8 cellular contexts compared by ENCODE assay signal in the genomic region with DNA sequence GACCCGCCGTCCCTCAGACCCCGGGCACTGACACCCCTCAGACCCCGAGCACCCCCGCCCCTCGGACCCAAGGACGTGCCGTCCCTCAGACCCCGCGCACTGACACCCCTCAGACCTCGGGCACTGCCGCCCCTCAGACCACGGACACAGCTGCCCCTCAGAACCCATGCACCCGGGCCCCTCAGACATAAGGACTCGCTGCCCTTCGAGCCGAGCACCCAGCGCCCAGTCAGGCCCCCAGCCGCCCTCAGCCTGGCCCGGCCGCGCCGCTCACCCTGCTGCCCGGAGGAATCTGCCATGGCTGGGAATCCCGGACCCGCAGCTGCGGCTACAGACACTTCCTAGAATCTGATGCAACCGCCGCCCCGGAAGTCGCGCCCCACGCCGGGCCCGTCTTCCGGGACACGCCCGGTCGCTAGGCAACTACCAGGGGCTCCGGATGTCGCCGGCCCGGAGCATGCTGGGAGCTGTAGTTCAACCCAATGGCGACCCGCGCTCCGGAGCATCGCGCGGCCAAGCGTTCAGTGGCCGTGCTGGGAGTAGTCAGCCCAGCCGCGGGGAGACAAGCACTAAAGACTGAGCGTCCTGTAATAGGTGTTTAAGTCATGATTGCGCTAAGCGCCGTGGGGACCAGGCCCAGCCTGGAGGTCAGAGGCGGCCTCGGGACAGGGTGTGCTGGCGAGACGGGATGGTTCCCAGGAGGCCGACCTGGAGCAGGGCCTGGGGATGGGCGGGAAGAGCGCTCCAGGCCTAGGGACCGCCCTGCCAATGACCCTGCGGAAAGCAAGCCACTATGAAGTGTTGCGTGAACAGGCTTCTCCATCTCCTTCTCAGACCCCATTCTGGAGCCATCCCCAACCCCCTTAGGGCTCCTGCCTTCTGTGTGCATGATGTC. TPM values are rescaled to one million over a fixed set of nuclear protein-coding genes. Genes with fewer than 3 reads are reported as not detected.
DNase-seq lines count a peak whose midpoint lies in the region; ATAC-seq and TF ChIP-seq lines count a peak whose summit lies in the region.

CARS1 (minus strand) TSS at position 355 of the 895 bp plus-strand sequence; CDS start at position 299, 56 bp downstream.

- H3K9me2 ChIP-seq in SU-DHL-6 (replicated peaks; ENCODE audit: insufficient read depth, low read length) = no peaks in the 10 kb centered on the region

- H2AFZ ChIP-seq in SU-DHL-6 (ENCODE audit: low read depth, low read length, severe bottlenecking) (peak within 1 kb of the TSS; percentile 89), parathyroid adenoma (peak within 1 kb of the TSS; percentile 90)

- H3K27ac ChIP-seq in SU-DHL-6 (ENCODE audit: low read depth, low read length) = peak within 1 kb of the TSS; percentile 51
- peak within 1 kb of the TSS; percentile 73 for H3K27ac ChIP-seq in parathyroid adenoma
- peak within 1 kb of the TSS in 3 of 4 donors; percentile 55 to 87 (median 82) for H3K27ac ChIP-seq in tibial nerve

- peak within 1 kb of the TSS; percentile 74 for H3K4me2 ChIP-seq in SU-DHL-6 (ENCODE audit: low read depth, low read length, poor library complexity, severe bottlenecking)
- peak within 1 kb of the TSS; percentile 85 for H3K4me2 ChIP-seq in parathyroid adenoma (ENCODE audit: low read length)

- 4 to 5% methylated on average over 41 to 42 of the region's 68 CpGs for WGBS in tibial nerve, 2 donors

- intact Hi-C loops in Right ventricle myocardium superior (cut with DNase I) = no loop called here

- DNase-seq in GM10248 (ENCODE audit: extremely low spot score) = peak; percentile 96
- peak; percentile 92 for DNase-seq in NCI-H1105 (lab: John Stamatoyannopoulos, UW)
- peak; percentile 95 for DNase-seq in activated naive CD8-positive, alpha-beta T cell treated with anti-CD3 and anti-CD28 coated beads, Interleukin-2, amount 10 ng/mL, durations not matched to agents 7 days and 5 days
- DNase-seq in Right ventricle myocardium superior = peak; percentile 98
- DNase-seq in tibial nerve (ENCODE audit: low spot score in 2 of 2) = peak; percentile 91

- H3K27ac Mint-ChIP-seq in activated naive CD8-positive, alpha-beta T cell treated with anti-CD3 and anti-CD28 coated beads, Interleukin-2, amount 10 ng/mL, durations not matched to agents 7 days and 5 days = peak within 1 kb of the TSS; percentile 88

- TF ChIP-seq POLR2A in tibial nerve (IDR thresholded peaks at IDR 0.05) = peak in 1 of 2 donors; percentile 43

- H3K9me3 ChIP-seq in SU-DHL-6 (ENCODE audit: insufficient read depth, low read length) (no peaks in the 10 kb centered on the region), parathyroid adenoma (ENCODE audit: control insufficient read depth, low read length) (no peaks in the 10 kb centered on the region), tibial nerve (no peaks in the 10 kb centered on the region)

- ATAC-seq in HG02623 (IDR thresholded peaks at IDR 0.05; ENCODE audit: unreplicated experiment) (peak; percentile 97), Right ventricle myocardium superior (ENCODE audit: poor library complexity) (peak; percentile 99)
- peak; percentile 94 for ATAC-seq in activated naive CD8-positive, alpha-beta T cell treated with anti-CD3 and anti-CD28 coated beads, Interleukin-2, amount 10 ng/mL, durations not matched to agents 7 days and 5 days (ENCODE audit: low read depth)

- H3K36me3 ChIP-seq in SU-DHL-6 (ENCODE audit: low read length) = no peaks in the 10 kb centered on the region
- no peaks in the 10 kb centered on the region for H3K36me3 ChIP-seq in parathyroid adenoma (ENCODE audit: control insufficient read depth, insufficient read depth, low read length)
- peaks cover 0 to 18% (median 0%) of the 10 kb centered on the region in 3 donors for H3K36me3 ChIP-seq in tibial nerve

- H3K4me3 ChIP-seq in SU-DHL-6 (ENCODE audit: insufficient read depth, low read length, poor library complexity, severe bottlenecking) (peak within 1 kb of the TSS; percentile 90), parathyroid adenoma (ENCODE audit: low read depth, low read length) (peak within 1 kb of the TSS; percentile 70), tibial nerve (peak within 1 kb of the TSS; percentile 60 to 91 (median 78))

- H3K9ac ChIP-seq in SU-DHL-6 (ENCODE audit: low read length) (peak within 1 kb of the TSS; percentile 86), parathyroid adenoma (no peak within 1 kb of the TSS)

- CTCF ChIA-PET in GM10248 (lab: Yijun Ruan, JAX) = interaction anchor here (0.8 to 1.5 kb wide), 3 partner anchors 19 to 34 kb away, joined by 3 to 6 read pairs (median 3); no protein-coding TSS in a partner anchor

- peaks cover 32% of the 10 kb centered on the region for H3K4me1 Mint-ChIP-seq in activated naive CD8-positive, alpha-beta T cell treated with anti-CD3 and anti-CD28 coated beads, Interleukin-2, amount 10 ng/mL, durations not matched to agents 7 days and 5 days

- H3K79me2 ChIP-seq in SU-DHL-6 (ENCODE audit: insufficient read depth, low read length) (peaks cover 44% of the 10 kb centered on the region), parathyroid adenoma (peaks cover 5% of the 10 kb centered on the region)

- H3K4me1 ChIP-seq in parathyroid adenoma = no peaks in the 10 kb centered on the region
- peaks cover 0 to 41% (median 15%) of the 10 kb centered on the region in 4 donors for H3K4me1 ChIP-seq in tibial nerve

- POLR2A ChIA-PET in GM10248 (lab: Yijun Ruan, JAX) = no interaction called here
- POLR2A ChIA-PET in activated naive CD8-positive, alpha-beta T cell treated with anti-CD3 and anti-CD28 coated beads, Interleukin-2, amount 10 ng/mL, durations not matched to agents 7 days and 5 days (lab: Charles Lee) = interaction anchor here (1.1 to 2.7 kb wide), 10 partner anchors 10 to 322 kb away, joined by 3 to 13 read pairs (median 6); partner anchors contain the start of genes NAP1L4 and ZNF195

- TF ChIP-seq EP300 in tibial nerve (IDR thresholded peaks at IDR 0.05) = peak; percentile 87 to 96

- H3F3A ChIP-seq in SU-DHL-6 (ENCODE audit: insufficient read depth) = no peaks in the 10 kb centered on the region

- H3K27me3 ChIP-seq in SU-DHL-6 (ENCODE audit: low read length) (no peaks in the 10 kb centered on the region), parathyroid adenoma (ENCODE audit: control insufficient read depth, insufficient read depth, low read length) (no peaks in the 10 kb centered on the region), tibial nerve (no peaks in the 10 kb centered on the region)

- TF ChIP-seq CTCF in GM10248 (IDR thresholded peaks at IDR 0.05; ENCODE audit: control extremely low read depth, extremely low read depth, low read depth, missing control alignments) (no peak), SU-DHL-6 (IDR thresholded peaks at IDR 0.05; ENCODE audit: insufficient read depth, low read length, poor library complexity, severe bottlenecking) (no peak), parathyroid adenoma (IDR thresholded peaks at IDR 0.05) (no peak), tibial nerve (IDR thresholded peaks at IDR 0.05) (peak in 2 of 5 experiments; percentile 39 to 42)

- peaks cover 7% of the 10 kb centered on the region for H3K27me3 Mint-ChIP-seq in activated naive CD8-positive, alpha-beta T cell treated with anti-CD3 and anti-CD28 coated beads, Interleukin-2, amount 10 ng/mL, durations not matched to agents 7 days and 5 days

- H3K4me3 Mint-ChIP-seq in activated naive CD8-positive, alpha-beta T cell treated with anti-CD3 and anti-CD28 coated beads, Interleukin-2, amount 10 ng/mL, durations not matched to agents 7 days and 5 days = peak within 1 kb of the TSS; percentile 87

- H3K36me3 Mint-ChIP-seq in activated naive CD8-positive, alpha-beta T cell treated with anti-CD3 and anti-CD28 coated beads, Interleukin-2, amount 10 ng/mL, durations not matched to agents 7 days and 5 days = peaks cover 10% of the 10 kb centered on the region

- no peaks in the 10 kb centered on the region for H4K20me1 ChIP-seq in SU-DHL-6 (ENCODE audit: low read depth, low read length)

- no peaks in the 10 kb centered on the region for H3K9me3 Mint-ChIP-seq in activated naive CD8-positive, alpha-beta T cell treated with anti-CD3 and anti-CD28 coated beads, Interleukin-2, amount 10 ng/mL, durations not matched to agents 7 days and 5 days

RNA-seq across cellular contexts. Expression of gene CARS1, which starts in this region (rescaled TPM):
- 100 to 1,000 TPM; 100 to 111 TPM for total RNA-seq in activated naive CD8-positive, alpha-beta T cell treated with anti-CD3 and anti-CD28 coated beads, Interleukin-2, amount 10 ng/mL, durations not matched to agents 7 days and 5 days
- total RNA-seq in Right ventricle myocardium superior (12.8 TPM), tibial nerve (10 to 100 TPM; 29.3 to 50.4 (median 36.4) TPM)

Comparison
In these comparisons a context has a peak if more than half of its experiments do, and no peak if none do; other contexts are left out.
1. Peak in every context shown above with its lines: DNase-seq, ATAC-seq, H3K4me3 ChIP-seq and H3K27ac ChIP-seq.